ENCODE assay signal across 2 cellular contexts in the genomic region with DNA sequence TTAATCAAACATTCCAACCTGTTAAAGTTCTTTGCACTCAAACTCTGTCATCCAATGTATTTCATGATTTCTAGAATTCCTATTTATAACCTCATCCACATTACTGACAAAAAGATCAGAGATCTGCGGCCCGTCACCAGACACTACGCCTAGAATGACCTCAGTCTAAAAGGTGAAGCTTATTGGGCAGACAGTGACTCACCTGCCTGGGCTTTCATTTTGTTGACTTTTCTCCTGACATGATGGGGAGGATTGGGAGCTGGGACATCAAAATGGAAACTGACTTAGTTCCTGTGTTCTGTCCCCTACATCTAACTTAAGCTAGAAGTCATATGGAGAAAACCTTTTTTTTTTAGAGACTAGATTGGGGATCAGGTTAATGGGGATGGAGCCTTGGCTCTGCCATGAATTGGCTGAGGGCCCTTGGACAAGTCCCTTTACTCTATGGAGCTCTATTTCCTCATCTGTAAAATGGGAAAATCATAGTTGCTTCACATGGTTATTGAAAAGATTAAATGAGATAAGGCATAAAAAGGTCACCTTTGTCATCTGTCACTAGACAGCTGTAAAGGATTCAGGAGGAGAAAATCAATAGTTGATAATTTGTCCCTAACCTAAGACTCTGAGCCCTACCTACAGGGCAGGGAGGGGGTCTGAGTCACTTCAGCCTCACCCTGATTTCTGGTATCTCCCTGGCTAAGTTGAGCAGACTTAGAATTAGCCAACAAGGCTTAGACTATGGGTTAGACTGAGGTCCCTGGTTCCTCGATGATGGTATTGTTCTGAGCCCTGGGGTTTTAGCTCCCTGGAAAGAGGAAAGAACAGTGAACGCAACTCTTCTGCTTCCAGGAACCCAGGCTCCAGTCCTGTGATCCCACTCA.
A peak's percentile ranks its signal among the peaks of the same experiment; 100 is the strongest.
TF ChIP-seq lines count a peak whose summit lies in the region.

No MANE protein-coding gene starts in this region.

TF ChIP-seq in IMR-90, 13 proteins besides CTCF, POLR2A, EP300 and RAD21:
- TF ChIP-seq FOS (IDR thresholded peaks at IDR 0.05; ENCODE audit: low read depth, low read length) = peak; percentile 16; the same call in 1 of the 2 replicates
- no peak for TF ChIP-seq RCOR1 (IDR thresholded peaks at IDR 0.05; ENCODE audit: insufficient replicate concordance, low read length)

TF ChIP-seq in K562, 482 proteins besides CTCF, POLR2A, EP300 and RAD21:
- no peak for TF ChIP-seq ZNF707 (CRISPR knock-in tag; conservative IDR thresholded peaks at IDR 0.05)
- peak; percentile 64; the same call in 1 of the 2 replicates for TF ChIP-seq ADNP (tag; IDR thresholded peaks at IDR 0.05)
- TF ChIP-seq CEBPB (tag; IDR thresholded peaks at IDR 0.05) = peak; percentile 28; the same call in 1 of the 2 replicates
- TF ChIP-seq, protein P1, sequence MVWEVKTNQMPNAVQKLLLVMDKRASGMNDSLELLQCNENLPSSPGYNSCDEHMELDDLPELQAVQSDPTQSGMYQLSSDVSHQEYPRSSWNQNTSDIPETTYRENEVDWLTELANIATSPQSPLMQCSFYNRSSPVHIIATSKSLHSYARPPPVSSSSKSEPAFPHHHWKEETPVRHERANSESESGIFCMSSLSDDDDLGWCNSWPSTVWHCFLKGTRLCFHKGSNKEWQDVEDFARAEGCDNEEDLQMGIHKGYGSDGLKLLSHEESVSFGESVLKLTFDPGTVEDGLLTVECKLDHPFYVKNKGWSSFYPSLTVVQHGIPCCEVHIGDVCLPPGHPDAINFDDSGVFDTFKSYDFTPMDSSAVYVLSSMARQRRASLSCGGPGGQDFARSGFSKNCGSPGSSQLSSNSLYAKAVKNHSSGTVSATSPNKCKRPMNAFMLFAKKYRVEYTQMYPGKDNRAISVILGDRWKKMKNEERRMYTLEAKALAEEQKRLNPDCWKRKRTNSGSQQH (CRISPR knock-in tag; IDR thresholded peaks at IDR 0.05) = no peak
- TF ChIP-seq FOSL1 (tag; conservative IDR thresholded peaks at IDR 0.05) = peak; percentile 82
- TF ChIP-seq ZNF778 (CRISPR knock-in tag; IDR thresholded peaks at IDR 0.05) = no peak
- peak in 1 of 3 experiments; percentile 88 for TF ChIP-seq YY1 (IDR thresholded peaks at IDR 0.05; ENCODE audit: borderline replicate concordance in 1 of 3, control insufficient read depth in 1 of 3, extremely low read depth in 1 of 3, insufficient read depth in 3 of 3, insufficient read length in 1 of 3, insufficient replicate concordance in 2 of 3, low read depth in 1 of 3, low read length in 2 of 3)
- no peak for TF ChIP-seq NBN (IDR thresholded peaks at IDR 0.05; ENCODE audit: low read depth)
- peak; percentile 25; the same call in 1 of the 2 replicates for TF ChIP-seq ATF7 (IDR thresholded peaks at IDR 0.05)
- TF ChIP-seq FUS (optimal IDR thresholded peaks at IDR 0.05; ENCODE audit: low read depth, low read length) = no peak
- TF ChIP-seq MEIS2 (IDR thresholded peaks at IDR 0.05; ENCODE audit: partially characterized antibody) = peak; percentile 12
- TF ChIP-seq, protein P2, sequence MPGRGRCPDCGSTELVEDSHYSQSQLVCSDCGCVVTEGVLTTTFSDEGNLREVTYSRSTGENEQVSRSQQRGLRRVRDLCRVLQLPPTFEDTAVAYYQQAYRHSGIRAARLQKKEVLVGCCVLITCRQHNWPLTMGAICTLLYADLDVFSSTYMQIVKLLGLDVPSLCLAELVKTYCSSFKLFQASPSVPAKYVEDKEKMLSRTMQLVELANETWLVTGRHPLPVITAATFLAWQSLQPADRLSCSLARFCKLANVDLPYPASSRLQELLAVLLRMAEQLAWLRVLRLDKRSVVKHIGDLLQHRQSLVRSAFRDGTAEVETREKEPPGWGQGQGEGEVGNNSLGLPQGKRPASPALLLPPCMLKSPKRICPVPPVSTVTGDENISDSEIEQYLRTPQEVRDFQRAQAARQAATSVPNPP (IDR thresholded peaks at IDR 0.05; ENCODE audit: borderline replicate concordance, insufficient read depth, insufficient read length) = no peak
- no peak for TF ChIP-seq CREM (IDR thresholded peaks at IDR 0.05; ENCODE audit: low read depth)
- no peak for TF ChIP-seq MYNN (IDR thresholded peaks at IDR 0.05)
- no peak for TF ChIP-seq MYNN (CRISPR knock-in tag; IDR thresholded peaks at IDR 0.05)
- no peak for TF ChIP-seq ZNF146 (CRISPR knock-in tag; IDR thresholded peaks at IDR 0.05; ENCODE audit: unreplicated experiment)
- TF ChIP-seq ZNF224 (CRISPR knock-in tag; IDR thresholded peaks at IDR 0.05) = no peak
- TF ChIP-seq ELF4 (CRISPR knock-in tag; IDR thresholded peaks at IDR 0.05) = no peak
- TF ChIP-seq RUNX1 (IDR thresholded peaks at IDR 0.05; ENCODE audit: low read depth) = no peak
- no peak for TF ChIP-seq CBFB (CRISPR knock-in tag; IDR thresholded peaks at IDR 0.05)
- no peak for TF ChIP-seq MIER1 (IDR thresholded peaks at IDR 0.05; ENCODE audit: low read depth)
- no peak for TF ChIP-seq ZSCAN32 (CRISPR knock-in tag; IDR thresholded peaks at IDR 0.05)
- TF ChIP-seq BDP1 (IDR thresholded peaks at IDR 0.05; ENCODE audit: insufficient read depth, insufficient read length) = no peak
- TF ChIP-seq, protein P3, sequence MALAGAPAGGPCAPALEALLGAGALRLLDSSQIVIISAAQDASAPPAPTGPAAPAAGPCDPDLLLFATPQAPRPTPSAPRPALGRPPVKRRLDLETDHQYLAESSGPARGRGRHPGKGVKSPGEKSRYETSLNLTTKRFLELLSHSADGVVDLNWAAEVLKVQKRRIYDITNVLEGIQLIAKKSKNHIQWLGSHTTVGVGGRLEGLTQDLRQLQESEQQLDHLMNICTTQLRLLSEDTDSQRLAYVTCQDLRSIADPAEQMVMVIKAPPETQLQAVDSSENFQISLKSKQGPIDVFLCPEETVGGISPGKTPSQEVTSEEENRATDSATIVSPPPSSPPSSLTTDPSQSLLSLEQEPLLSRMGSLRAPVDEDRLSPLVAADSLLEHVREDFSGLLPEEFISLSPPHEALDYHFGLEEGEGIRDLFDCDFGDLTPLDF (CRISPR knock-in tag; IDR thresholded peaks at IDR 0.05) = no peak
- peak; percentile 56; the same call in 1 of the 2 replicates for TF ChIP-seq JUND (IDR thresholded peaks at IDR 0.05; ENCODE audit: borderline replicate concordance, low read depth, low read length)
- no peak for TF ChIP-seq JUND (tag; IDR thresholded peaks at IDR 0.05; ENCODE audit: borderline replicate concordance, low read depth, low read length)
- no peak for TF ChIP-seq BMI1 (IDR thresholded peaks at IDR 0.05; ENCODE audit: low read length)
- peak; percentile 62; the same call in 1 of the 2 replicates for TF ChIP-seq TEAD4 (IDR thresholded peaks at IDR 0.05; ENCODE audit: low read length)
- no peak for TF ChIP-seq TEAD4 (CRISPR knock-in tag; IDR thresholded peaks at IDR 0.05; ENCODE audit: borderline replicate concordance)
- TF ChIP-seq ILF3 (IDR thresholded peaks at IDR 0.05; ENCODE audit: borderline replicate concordance) = no peak
- TF ChIP-seq, protein P4, sequence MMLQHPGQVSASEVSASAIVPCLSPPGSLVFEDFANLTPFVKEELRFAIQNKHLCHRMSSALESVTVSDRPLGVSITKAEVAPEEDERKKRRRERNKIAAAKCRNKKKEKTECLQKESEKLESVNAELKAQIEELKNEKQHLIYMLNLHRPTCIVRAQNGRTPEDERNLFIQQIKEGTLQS (IDR thresholded peaks at IDR 0.05) = peak; percentile 64
- TF ChIP-seq, protein P4 (CRISPR knock-in tag; conservative IDR thresholded peaks at IDR 0.05) = no peak
- 0 out of 2 replicates have a peak, but pooled peaks have one; percentile 27 for TF ChIP-seq JUN (IDR thresholded peaks at IDR 0.05; ENCODE audit: borderline replicate concordance, low read depth, low read length)
- no peak for TF ChIP-seq JUN (CRISPR knock-in tag; IDR thresholded peaks at IDR 0.05; ENCODE audit: borderline replicate concordance)
